Comparison of ENCODE assay signal across 25 cellular contexts in genomic region chr20:49110767-49111694, GRCh38.
DNase-seq lines count a peak whose midpoint lies in the region; ATAC-seq, FAIRE-seq and TF ChIP-seq lines count a peak whose summit lies in the region.
"Had no signal": no experiment of that assay in that cellular context is flagged by ENCODE, and none has a peak within 500 bp of the region (broad histone marks: within the 10 kb centered on the region; RNA-seq: fewer than 3 reads in every experiment).

No MANE protein-coding gene starts in this region.

- no peak for TF ChIP-seq EP300 in H1 (IDR thresholded peaks at IDR 0.05; ENCODE audit: borderline replicate concordance in 1 of 2, low read depth in 2 of 2, low read length in 2 of 2)

- no peak for TF ChIP-seq RAD21 in H1 (IDR thresholded peaks at IDR 0.05 in 1 of 2, conservative IDR thresholded peaks at IDR 0.05 in 1 of 2; ENCODE audit: low read depth in 2 of 2, low read length in 2 of 2)

- H2BK120ac ChIP-seq in H1 (replicated peaks; ENCODE audit: low read depth, low read length): no peak overlapping the region

- no peak overlapping the region for H3K56ac ChIP-seq in H1 (replicated peaks; ENCODE audit: insufficient read length, low read depth, low read length)

- no peak overlapping the region for H4K8ac ChIP-seq in H1 (ENCODE audit: extremely low read depth, insufficient read depth, low read length)

- H2AFZ ChIP-seq in H1 (ENCODE audit: low read length): no peak overlapping the region

- H3K14ac ChIP-seq in H1 (ENCODE audit: insufficient read length): no peak overlapping the region

- peaks cover 4% of the 10 kb centered on the region; the same call in 1 of the 2 replicates for H3K36me3 ChIP-seq in Panc1 (ENCODE audit: control insufficient read depth, insufficient read depth, low read length)
- H3K36me3 ChIP-seq in H1 (ENCODE audit: control insufficient read depth in 2 of 4, insufficient read depth in 4 of 4, low read length in 3 of 4): peaks cover 2 to 25% (median 16%) of the 10 kb centered on the region in 4 experiments; a peak in 6 of 8 replicates
- H3K36me3 ChIP-seq: prostate gland, uterus had no signal

- WGBS in H1 (ENCODE audit: extremely low coverage in 1 of 2, insufficient coverage in 1 of 2, insufficient read length in 1 of 2, insufficient replicate concordance in 2 of 2, low coverage in 1 of 2, low lambda C conversion rate in 2 of 2, missing lambda C conversion rate in 1 of 2), 2 experiments: 94% methylated on average over 6 of the region's 6 CpGs; no CpG with 5 or more reads in 1 of the 2 experiments

- H3K27me3 Mint-ChIP-seq in activated naive CD4-positive, alpha-beta T cell treated with anti-CD3 and anti-CD28 coated beads, Interleukin-2, amount 50 U/mL, for 24 hours: no peaks in the 10 kb centered on the region
- H3K27me3 Mint-ChIP-seq in stimulated activated memory B cell treated with anti-CD40 and anti-IgM and Interleukin-4, amounts not matched to agents 10 μg/mL and 1 μg/mL and 100 μg/mL, for 72 hours: no peaks in the 10 kb centered on the region
- H3K27me3 Mint-ChIP-seq: activated CD4-positive, alpha-beta memory T cell treated with anti-CD3 and anti-CD28 coated beads for 36 hours had no signal

- no peak overlapping the region for H2BK5ac ChIP-seq in H1 (ENCODE audit: low read depth, low read length)

- no peaks in the 10 kb centered on the region for H3K79me1 ChIP-seq in H1 (ENCODE audit: low read depth, low read length)

- H3K23me2 ChIP-seq in H1 (ENCODE audit: low read depth, low read length): no peaks in the 10 kb centered on the region

- H2BK15ac ChIP-seq in H1 (ENCODE audit: low read length): no peak overlapping the region

- H4K91ac ChIP-seq in H1 (replicated peaks; ENCODE audit: insufficient read length, low read length): no peak overlapping the region

- no peak overlapping the region for H3K4ac ChIP-seq in H1 (replicated peaks; ENCODE audit: insufficient read length, low read depth, low read length)

- intact Hi-C loops in Panc1 (cut with micrococcal nuclease; ENCODE audit: unreplicated experiment): no loop called here

- no peak overlapping the region for H3K4me3 Mint-ChIP-seq in activated naive CD4-positive, alpha-beta T cell treated with anti-CD3 and anti-CD28 coated beads, Interleukin-2, amount 50 U/mL, for 24 hours
- H3K4me3 Mint-ChIP-seq in stimulated activated memory B cell treated with anti-CD40 and anti-IgM and Interleukin-4, amounts not matched to agents 10 μg/mL and 1 μg/mL and 100 μg/mL, for 72 hours: no peak overlapping the region
- H3K4me3 Mint-ChIP-seq: activated CD4-positive, alpha-beta memory T cell treated with anti-CD3 and anti-CD28 coated beads for 36 hours; activated T-helper 1 cell treated with anti-CD3 and anti-CD28 coated beads, Interleukin-12 subunit alpha, Interleukin-12 subunit beta, Interleukin-2, Interleukin-4 antibody, amounts not matched to agents 30 ng/mL and 10 ng/mL and 1 ng/mL, durations not matched to agents 14 hours and 24 hours and 36 hours; nephron had no signal

- no peaks in the 10 kb centered on the region for H3K9me3 ChIP-seq in Panc1 (ENCODE audit: control insufficient read depth, insufficient read depth, low read depth, low read length)
- H3K9me3 ChIP-seq in H1 (ENCODE audit: insufficient read depth in 2 of 2, low read depth in 1 of 2, low read length in 1 of 2): no peaks in the 10 kb centered on the region
- H3K9me3 ChIP-seq: BLaER1 treated with 17β-estradiol and CSF1 and Interleukin-3, amounts not matched to agents 10 nM and 100 nM; gastroesophageal sphincter; prostate gland; uterus had no signal

- H3K4me3 ChIP-seq in Panc1 (ENCODE audit: low read depth in 2 of 2, low read length in 2 of 2): no peak overlapping the region
- no peak overlapping the region for H3K4me3 ChIP-seq in H1 (ENCODE audit: extremely low read depth in 1 of 4, insufficient read depth in 2 of 4, low read depth in 3 of 4, low read length in 4 of 4)
- H3K4me3 ChIP-seq: BLaER1 treated with 17β-estradiol and CSF1 and Interleukin-3, amounts not matched to agents 10 nM and 100 nM; gastroesophageal sphincter; prostate gland; uterus had no signal

- in situ Hi-C loops in Panc1 (cut with HindIII; ENCODE audit: low pct_unique_long_range_greater_than_20kb, low sequenced_read_pairs): no loop called here

- no peak overlapping the region for H3K23ac ChIP-seq in H1 (ENCODE audit: insufficient read length)

- no peak overlapping the region for H3K4me2 ChIP-seq in H1 (ENCODE audit: insufficient read depth in 1 of 2, low read depth in 2 of 2, low read length in 2 of 2)
- H3K4me2 ChIP-seq: BLaER1 treated with 17β-estradiol and CSF1 and Interleukin-3, amounts not matched to agents 10 nM and 100 nM had no signal

- BruUV-seq in Panc1 (replicated peaks; lab: Mats Ljungman, UMichigan): no TSS peak

- H3K27ac ChIP-seq in Panc1 (ENCODE audit: low read length) (no peak overlapping the region), H1 (ENCODE audit: low read depth, low read length) (no peak overlapping the region)
- H3K27ac ChIP-seq: BLaER1 treated with 17β-estradiol and CSF1 and Interleukin-3, amounts not matched to agents 10 nM and 100 nM; gastroesophageal sphincter; prostate gland; uterus had no signal

- H4K5ac ChIP-seq in H1 (ENCODE audit: insufficient read length, low read depth, low read length): no peak overlapping the region

- no peak overlapping the region for H3K18ac ChIP-seq in H1 (ENCODE audit: extremely low read depth, low read length)

- ATAC-seq in Panc1 (peak; percentile 27; the same call in 1 of the 2 replicates), GM19397 (IDR thresholded peaks at IDR 0.05; ENCODE audit: unreplicated experiment) (no peak), GM19455 (IDR thresholded peaks at IDR 0.05; ENCODE audit: unreplicated experiment) (no peak)
- ATAC-seq in stimulated activated memory B cell treated with anti-CD40 and anti-IgM and Interleukin-4, amounts not matched to agents 10 μg/mL and 1 μg/mL and 100 μg/mL, for 72 hours: no peak
- ATAC-seq: esophagus mucosa, gastroesophageal sphincter had no signal

- CTCF ChIA-PET in Panc1 (lab: Charles Lee) (no interaction called here), H1 (lab: Charles Lee; ENCODE audit: partially characterized antibody) (interaction anchor here (0.6 to 1.0 kb wide), 2 partner anchors 22 to 74 kb away, joined by 3 to 6 read pairs; no protein-coding TSS in a partner anchor)

- H3K27me3 ChIP-seq in Panc1 (ENCODE audit: control insufficient read depth, insufficient read depth, low read length) (no peaks in the 10 kb centered on the region), H1 (replicated peaks in 1 of 4; ENCODE audit: control insufficient read depth in 3 of 4, extremely low read depth in 1 of 4, insufficient read depth in 3 of 4, low read length in 3 of 4) (no peaks in the 10 kb centered on the region)
- H3K27me3 ChIP-seq: BLaER1 treated with 17β-estradiol and CSF1 and Interleukin-3, amounts not matched to agents 10 nM and 100 nM; gastroesophageal sphincter; uterus had no signal

- H3K9ac ChIP-seq in H1 (replicated peaks in 1 of 4; ENCODE audit: extremely low read depth in 1 of 4, low read depth in 3 of 4, low read length in 3 of 4): no peak overlapping the region
- H3K9ac ChIP-seq: BLaER1 treated with 17β-estradiol and CSF1 and Interleukin-3, amounts not matched to agents 10 nM and 100 nM had no signal

- peak overlapping the region; percentile 59 for H3K27ac Mint-ChIP-seq in activated naive CD4-positive, alpha-beta T cell treated with anti-CD3 and anti-CD28 coated beads, Interleukin-2, amount 50 U/mL, for 24 hours
- peak overlapping the region; percentile 36 for H3K27ac Mint-ChIP-seq in stimulated activated memory B cell treated with anti-CD40 and anti-IgM and Interleukin-4, amounts not matched to agents 10 μg/mL and 1 μg/mL and 100 μg/mL, for 72 hours
- H3K27ac Mint-ChIP-seq: activated CD4-positive, alpha-beta memory T cell treated with anti-CD3 and anti-CD28 coated beads for 36 hours; activated T-helper 1 cell treated with anti-CD3 and anti-CD28 coated beads, Interleukin-12 subunit alpha, Interleukin-12 subunit beta, Interleukin-2, Interleukin-4 antibody, amounts not matched to agents 30 ng/mL and 10 ng/mL and 1 ng/mL, durations not matched to agents 14 hours and 24 hours and 36 hours; nephron had no signal

- peaks cover 6% of the 10 kb centered on the region for H3K4me1 Mint-ChIP-seq in activated naive CD4-positive, alpha-beta T cell treated with anti-CD3 and anti-CD28 coated beads, Interleukin-2, amount 50 U/mL, for 24 hours
- H3K4me1 Mint-ChIP-seq in stimulated activated memory B cell treated with anti-CD40 and anti-IgM and Interleukin-4, amounts not matched to agents 10 μg/mL and 1 μg/mL and 100 μg/mL, for 72 hours: no peaks in the 10 kb centered on the region
- H3K4me1 Mint-ChIP-seq: nephron had no signal

- H2BK20ac ChIP-seq in H1 (ENCODE audit: low read length): no peak overlapping the region

- no peak for DNase-seq in activated naive CD4-positive, alpha-beta T cell treated with anti-CD3 and anti-CD28 coated beads, Interleukin-2, amount 50 U/mL, for 16 hours
- DNase-seq in Panc1 (ENCODE audit: low read depth, low spot score) (no peak), H1 (ENCODE audit: low read depth in 1 of 2, low spot score in 2 of 2) (no peak)
- DNase-seq in stimulated activated naive CD4-positive, alpha-beta T cell treated with Interleukin-2 at 50 U/mL for 16 hours (lab: John Stamatoyannopoulos, UW): no peak
- DNase-seq: activated CD4-positive, alpha-beta memory T cell treated with anti-CD3 and anti-CD28 coated beads for 36 hours; amygdala; DMS53; Kasumi-1; NCI-H1105 treated with DMSO at 0.1 percent for 48 hours; NCI-H510A; SHP77; small intestine; stimulated activated CD4-positive, alpha-beta T cell treated with anti-CD3 and anti-CD28 coated beads, Interleukin-4, amount 100 ng/mL, for 1 hour; substantia nigra; uterus had no signal

- H4K20me1 ChIP-seq in H1 (replicated peaks in 1 of 2; ENCODE audit: control insufficient read depth in 1 of 2, insufficient read depth in 2 of 2, low read length in 2 of 2): no peaks in the 10 kb centered on the region

- H3K4me1 ChIP-seq in Panc1 (ENCODE audit: control insufficient read depth, insufficient read depth, low read length) (no peaks in the 10 kb centered on the region), H1 (replicated peaks in 1 of 4; ENCODE audit: control insufficient read depth in 3 of 4, insufficient read depth in 4 of 4, low read length in 3 of 4) (no peaks in the 10 kb centered on the region)
- H3K4me1 ChIP-seq: BLaER1 treated with 17β-estradiol and CSF1 and Interleukin-3, amounts not matched to agents 10 nM and 100 nM; gastroesophageal sphincter; uterus had no signal

- H2AK5ac ChIP-seq in H1 (ENCODE audit: low read depth, low read length): no peak overlapping the region

- peaks cover 21% of the 10 kb centered on the region for H3K36me3 Mint-ChIP-seq in activated naive CD4-positive, alpha-beta T cell treated with anti-CD3 and anti-CD28 coated beads, Interleukin-2, amount 50 U/mL, for 24 hours
- H3K36me3 Mint-ChIP-seq in stimulated activated memory B cell treated with anti-CD40 and anti-IgM and Interleukin-4, amounts not matched to agents 10 μg/mL and 1 μg/mL and 100 μg/mL, for 72 hours: peaks cover 50% of the 10 kb centered on the region

- H2BK12ac ChIP-seq in H1 (ENCODE audit: low read depth, low read length): no peak overlapping the region

- no peaks in the 10 kb centered on the region for H3K79me2 ChIP-seq in H1 (ENCODE audit: control insufficient read depth in 1 of 2, insufficient read depth in 2 of 2, low read length in 2 of 2)

- TF ChIP-seq CTCF in Panc1 (IDR thresholded peaks at IDR 0.05) (no peak), H1 (IDR thresholded peaks at IDR 0.05; ENCODE audit: control extremely low read depth in 1 of 3, insufficient read depth in 1 of 3, low read depth in 1 of 3, low read length in 3 of 3) (no peak)

- H3K9me3 Mint-ChIP-seq in activated naive CD4-positive, alpha-beta T cell treated with anti-CD3 and anti-CD28 coated beads, Interleukin-2, amount 50 U/mL, for 24 hours: no peaks in the 10 kb centered on the region
- no peaks in the 10 kb centered on the region for H3K9me3 Mint-ChIP-seq in stimulated activated memory B cell treated with anti-CD40 and anti-IgM and Interleukin-4, amounts not matched to agents 10 μg/mL and 1 μg/mL and 100 μg/mL, for 72 hours
- H3K9me3 Mint-ChIP-seq: activated CD4-positive, alpha-beta memory T cell treated with anti-CD3 and anti-CD28 coated beads for 36 hours; activated T-helper 1 cell treated with anti-CD3 and anti-CD28 coated beads, Interleukin-12 subunit alpha, Interleukin-12 subunit beta, Interleukin-2, Interleukin-4 antibody, amounts not matched to agents 30 ng/mL and 10 ng/mL and 1 ng/mL, durations not matched to agents 14 hours and 24 hours and 36 hours; nephron had no signal

- FAIRE-seq in H1 (lab: Jason Lieb, UNC): no peak
- FAIRE-seq: small intestine had no signal

- POLR2A ChIA-PET in Panc1 (lab: Charles Lee): no interaction called here
- POLR2A ChIA-PET in H1 (lab: Charles Lee; ENCODE audit: partially characterized antibody): interaction anchor here (0.6 to 1.5 kb wide), 9 partner anchors 9 to 383 kb away, joined by 3 to 4 read pairs (median 3); partner anchors contain the start of genes CSE1L and ZNFX1

- TF ChIP-seq POLR2A in H1 (IDR thresholded peaks at IDR 0.05; ENCODE audit: control extremely low read depth in 1 of 2, low read depth in 2 of 2, low read length in 2 of 2): no peak
